ENCODE assay signal across 9 cellular contexts in genomic region chr20:25686081-25687077, GRCh38. TPM values are rescaled to one million over a fixed set of nuclear protein-coding genes. Genes with fewer than 3 reads are reported as not detected.
A peak's percentile ranks its signal among the peaks of the same experiment; 100 is the strongest.
DNase-seq lines count a peak whose midpoint lies in the region; ATAC-seq and TF ChIP-seq lines count a peak whose summit lies in the region.
"Had no signal": no experiment of that assay in that cellular context is flagged by ENCODE, and none has a peak within 500 bp of the region (broad histone marks: within the 10 kb centered on the region; RNA-seq: fewer than 3 reads in every experiment).

No MANE protein-coding gene starts in this region.

- no peak overlapping the region for H3K4me3 ChIP-seq in Loucy (ENCODE audit: low read length, poor library complexity, severe bottlenecking)
- H3K4me3 ChIP-seq: skin epidermis had no signal

- no peaks in the 10 kb centered on the region for H3K79me2 ChIP-seq in Loucy (ENCODE audit: insufficient read depth, low read length)

- H3K4me1 ChIP-seq in Loucy (ENCODE audit: insufficient read depth, low read length, poor library complexity, severe bottlenecking) = peaks cover 36% of the 10 kb centered on the region

- no peak for TF ChIP-seq CTCF in Loucy (conservative IDR thresholded peaks at IDR 0.05; ENCODE audit: low read length)
- no peak for TF ChIP-seq CTCF in omental fat pad (IDR thresholded peaks at IDR 0.05)

- no peaks in the 10 kb centered on the region for H3K27me3 ChIP-seq in Loucy (ENCODE audit: insufficient read depth, low read length, poor library complexity, severe bottlenecking)

- H3F3A ChIP-seq in Loucy (ENCODE audit: low read depth) = peaks cover 6% of the 10 kb centered on the region; the same call in 1 of the 2 replicates

- H4K20me1 ChIP-seq in Loucy (ENCODE audit: insufficient read depth, low read length, poor library complexity, severe bottlenecking) = no peaks in the 10 kb centered on the region

- peak overlapping the region; percentile 25 for H3K4me2 ChIP-seq in Loucy (ENCODE audit: low read depth, low read length, poor library complexity, severe bottlenecking)

- ATAC-seq in GM19023 (IDR thresholded peaks at IDR 0.05; ENCODE audit: unreplicated experiment) (peak; percentile 17), HG02642 (IDR thresholded peaks at IDR 0.05; ENCODE audit: poor library complexity, unreplicated experiment) (peak; percentile 29), left lobe of liver (peak; percentile 52), omental fat pad (ENCODE audit: low FRiP score) (no peak)

- H2AFZ ChIP-seq in Loucy (ENCODE audit: low read length) = no peak overlapping the region

- peak overlapping the region; percentile 30 for H3K9ac ChIP-seq in Loucy (ENCODE audit: low read depth, low read length, poor library complexity, severe bottlenecking)

- no peaks in the 10 kb centered on the region; the same call in 1 of the 2 replicates for H3K9me3 ChIP-seq in Loucy (ENCODE audit: insufficient read depth, low read depth, low read length)

- H3K36me3 ChIP-seq in Loucy (ENCODE audit: insufficient read depth, low read length) = no peaks in the 10 kb centered on the region

- DNase-seq in left lobe of liver (ENCODE audit: low spot score) (no peak), amygdala (lab: John Stamatoyannopoulos, UW) (no peak), omental fat pad (ENCODE audit: low spot score) (no peak), iPS-NIHi7 (ENCODE audit: extremely low spot score) (no peak)
- no peak for DNase-seq in stimulated activated CD4-positive, alpha-beta T cell treated with anti-CD3 and anti-CD28 coated beads, Interleukin-1b, Interleukin-23, amount 100 ng/mL, for 48 hours

- no peaks in the 10 kb centered on the region for H3K9me2 ChIP-seq in Loucy (replicated peaks; ENCODE audit: low read depth, low read length)

RNA-seq across cellular contexts. Expression of gene ZNF337, which starts 10.3 kb away (rescaled TPM):
- total RNA-seq in left lobe of liver (3.6 TPM), omental fat pad (10 to 100 TPM in 3 of 4 donors, 1 to 10 TPM in 1; 7.9 to 16.4 (median 13.6) TPM)
